1 cellular context compared by ENCODE assay signal in genomic region chr6:24905485-24905884, GRCh38.
TF ChIP-seq lines count a peak whose summit lies in the region.

No MANE protein-coding gene starts in this region.

TF ChIP-seq in HEK293T, 16 proteins besides CTCF, POLR2A, EP300 and RAD21:
- TF ChIP-seq HDGF (IDR thresholded peaks at IDR 0.05; ENCODE audit: borderline replicate concordance) (no peak), PKNOX1 (IDR thresholded peaks at IDR 0.05) (peak; percentile 57)
